7 cellular contexts compared by ENCODE assay signal in the genomic region with DNA sequence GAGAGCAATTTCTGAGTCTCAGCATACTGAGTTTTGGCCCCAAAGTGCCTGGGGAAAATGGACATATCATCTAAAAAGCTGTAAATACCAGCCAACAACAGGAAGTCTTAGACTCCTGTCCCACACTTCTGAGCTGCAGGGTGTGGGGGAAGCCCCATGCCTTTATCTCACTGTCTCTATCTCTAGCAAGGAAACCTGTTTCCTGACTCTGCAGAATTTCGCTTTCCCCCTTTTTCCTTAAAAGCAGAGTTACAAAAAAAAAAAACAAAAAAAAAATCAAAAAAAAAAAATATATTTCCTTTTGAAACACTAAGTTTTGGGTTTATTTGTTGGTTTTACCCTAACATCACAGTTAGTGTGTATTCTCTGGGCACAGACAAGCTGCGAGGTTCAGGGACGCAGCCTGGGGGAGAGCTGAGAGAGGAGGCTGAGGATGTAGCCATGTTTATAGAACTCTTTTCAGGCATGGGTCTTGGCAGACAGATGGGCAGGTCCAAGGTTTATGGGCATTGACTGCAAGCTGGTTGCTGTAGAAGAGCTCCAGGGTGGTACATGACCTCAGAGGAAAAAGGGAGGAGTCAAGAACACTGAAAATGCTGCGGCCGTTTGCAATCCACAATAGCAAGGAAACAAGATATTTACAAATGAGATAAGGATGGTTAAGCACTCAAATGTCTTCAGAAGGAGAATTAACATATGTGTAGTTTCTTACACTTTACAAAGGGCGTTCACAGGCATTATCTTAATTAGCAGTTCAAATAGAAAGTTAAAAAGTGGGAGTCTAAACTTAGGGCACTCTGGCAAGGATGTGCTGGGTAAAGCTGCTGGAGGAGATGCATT. TPM values are rescaled to one million over a fixed set of nuclear protein-coding genes. Genes with fewer than 3 reads are reported as not detected.
DNase-seq lines count a peak whose midpoint lies in the region; ATAC-seq and TF ChIP-seq lines count a peak whose summit lies in the region.

No MANE protein-coding gene starts in this region.

- H3K27ac ChIP-seq in left lung = peak overlapping the region; percentile 47 to 88
- H3K27ac ChIP-seq in temporal lobe (ENCODE audit: low read depth, low read length) = peak overlapping the region; percentile 19

- H3K4me3 ChIP-seq in NB4 (ENCODE audit: low read depth, low read length) (peak overlapping the region; percentile 25), left lung (no peak overlapping the region)

- H3K36me3 ChIP-seq in left lung = peaks cover 0 to 7% of the 10 kb centered on the region in 2 donors

- no peaks in the 10 kb centered on the region for H3K9me3 Mint-ChIP-seq in activated naive CD8-positive, alpha-beta T cell (ENCODE audit: low read depth)

- intact Hi-C loops in left lung (cut with DNase I) = loop anchor here in 1 of 2 donors (10.0 kb wide), 1 partner anchor 118 kb away; no protein-coding TSS in a partner anchor

- H3K9me3 ChIP-seq in left lung = no peaks in the 10 kb centered on the region

- H3K27me3 Mint-ChIP-seq in activated naive CD8-positive, alpha-beta T cell = no peaks in the 10 kb centered on the region

- peaks cover 67% of the 10 kb centered on the region for H3K4me1 Mint-ChIP-seq in activated naive CD8-positive, alpha-beta T cell (ENCODE audit: low read depth)

- no peak for TF ChIP-seq POLR2A in NB4 (IDR thresholded peaks at IDR 0.05; ENCODE audit: extremely low read depth, insufficient read length)

- H3K27me3 ChIP-seq in left lung = no peaks in the 10 kb centered on the region

- peak; percentile 56 for DNase-seq in H4 (ENCODE audit: low spot score)
- peak; percentile 56 for DNase-seq in NB4 (ENCODE audit: low read depth)
- DNase-seq in left lung = no peak
- DNase-seq in DMS153 treated with DMSO at 0.1 percent for 48 hours (lab: John Stamatoyannopoulos, UW; ENCODE audit: unreplicated experiment) = no peak

- H3K36me3 Mint-ChIP-seq in activated naive CD8-positive, alpha-beta T cell = peaks cover 9% of the 10 kb centered on the region

- H3K27ac Mint-ChIP-seq in activated naive CD8-positive, alpha-beta T cell = peak overlapping the region; percentile 85

- H3K4me3 Mint-ChIP-seq in activated naive CD8-positive, alpha-beta T cell = peak overlapping the region; percentile 89

- H3K4me1 ChIP-seq in left lung = peaks cover 23 to 77% of the 10 kb centered on the region in 2 donors

- TF ChIP-seq CTCF in NB4 (IDR thresholded peaks at IDR 0.05; ENCODE audit: low read depth, low read length) = no peak
- no peak for TF ChIP-seq CTCF in left lung (IDR thresholded peaks at IDR 0.05)

- ATAC-seq in GM18508 (IDR thresholded peaks at IDR 0.05; ENCODE audit: insufficient read depth, unreplicated experiment) (peak; percentile 35), left lung (no peak)

RNA-seq across cellular contexts. Expression of a gene that starts 4.9 kb away (rescaled TPM):
- 13.7 and 28.0 TPM in 2 replicates for total RNA-seq in H4 (2014; rRNA removed; shearing (Covaris generic))
- total RNA-seq in left lung (10 to 100 TPM; 75.9 to 86.3 TPM), temporal lobe (19.2 TPM)

Comparison
In these comparisons a context has a peak if more than half of its experiments do, and no peak if none do; other contexts are left out.
1. DNase-seq: peak in H4 (single experiment) and NB4 (single experiment); none in left lung (0 of 2) and DMS153 treated with DMSO at 0.1 percent for 48 hours (single experiment).